In genomic region chr2:61762292-61762691, GRCh38 we compare ENCODE assay signal across 14 cellular contexts.
A peak's percentile ranks its signal among the peaks of the same experiment; 100 is the strongest.
DNase-seq lines count a peak whose midpoint lies in the region; ATAC-seq, FAIRE-seq and TF ChIP-seq lines count a peak whose summit lies in the region.
"Had no signal": no experiment of that assay in that cellular context is flagged by ENCODE, and none has a peak within 500 bp of the region (broad histone marks: within the 10 kb centered on the region; RNA-seq: fewer than 3 reads in every experiment).

No MANE protein-coding gene starts in this region.

- peaks cover 4% of the 10 kb centered on the region for H3K9me3 Mint-ChIP-seq in activated CD4-positive, alpha-beta T cell treated with anti-CD3 and anti-CD28 coated beads, Interleukin-2, amount 10 ng/mL, durations not matched to agents 24 days and 14 days
- peaks cover 5% of the 10 kb centered on the region for H3K9me3 Mint-ChIP-seq in activated naive CD4-positive, alpha-beta T cell treated with anti-CD3 and anti-CD28 coated beads, Interleukin-2, amount 10 ng/mL, durations not matched to agents 7 days and 5 days
- no peaks in the 10 kb centered on the region for H3K9me3 Mint-ChIP-seq in natural killer cell treated with Interleukin-12 subunit alpha and Interleukin-12 subunit beta and Interleukin-15 and Interleukin-18, amount 100 ng/mL, for 72 hours

- peaks cover 7% of the 10 kb centered on the region for H3K36me3 Mint-ChIP-seq in activated CD4-positive, alpha-beta T cell treated with anti-CD3 and anti-CD28 coated beads, Interleukin-2, amount 10 ng/mL, durations not matched to agents 24 days and 14 days (ENCODE audit: low read depth)
- peaks cover 2% of the 10 kb centered on the region for H3K36me3 Mint-ChIP-seq in activated naive CD4-positive, alpha-beta T cell treated with anti-CD3 and anti-CD28 coated beads, Interleukin-2, amount 10 ng/mL, durations not matched to agents 7 days and 5 days
- H3K36me3 Mint-ChIP-seq in natural killer cell treated with Interleukin-12 subunit alpha and Interleukin-12 subunit beta and Interleukin-15 and Interleukin-18, amount 100 ng/mL, for 72 hours: no peaks in the 10 kb centered on the region

- peaks cover 2% of the 10 kb centered on the region for H3K27me3 Mint-ChIP-seq in activated CD4-positive, alpha-beta T cell treated with anti-CD3 and anti-CD28 coated beads, Interleukin-2, amount 10 ng/mL, durations not matched to agents 24 days and 14 days
- peaks cover 14% of the 10 kb centered on the region for H3K27me3 Mint-ChIP-seq in activated naive CD4-positive, alpha-beta T cell treated with anti-CD3 and anti-CD28 coated beads, Interleukin-2, amount 10 ng/mL, durations not matched to agents 7 days and 5 days
- H3K27me3 Mint-ChIP-seq in natural killer cell treated with Interleukin-12 subunit alpha and Interleukin-12 subunit beta and Interleukin-15 and Interleukin-18, amount 100 ng/mL, for 72 hours: peaks cover 6 to 7% of the 10 kb centered on the region in 2 donors

- DNase-seq in activated CD4-positive, alpha-beta T cell treated with anti-CD3 and anti-CD28 coated beads, Interleukin-2, amount 10 ng/mL, durations not matched to agents 24 days and 14 days: no peak
- no peak for DNase-seq in activated CD4-positive, alpha-beta T cell treated with anti-CD3 and anti-CD28 coated beads for 4 hours
- DNase-seq in activated naive CD4-positive, alpha-beta T cell treated with anti-CD3 and anti-CD28 coated beads, Interleukin-2, amount 10 ng/mL, durations not matched to agents 7 days and 5 days: no peak
- DNase-seq in natural killer cell treated with Interleukin-12 subunit alpha and Interleukin-12 subunit beta and Interleukin-15 and Interleukin-18, amount 100 ng/mL, for 72 hours (ENCODE audit: low spot score): no peak
- DNase-seq in NCI-H446 treated with DMSO at 0.1 percent for 48 hours (lab: John Stamatoyannopoulos, UW) (no peak), GM19239 (ENCODE audit: insufficient read length, low spot score) (no peak)
- DNase-seq: DMS79 treated with DMSO at 0.1 percent for 48 hours, left ventricle myocardium superior, NCI-H1092 treated with DMSO at 0.1 percent for 48 hours, Right ventricle myocardium superior, upper lobe of right lung had no signal

- no peak overlapping the region for H3K4me3 Mint-ChIP-seq in activated CD4-positive, alpha-beta T cell treated with anti-CD3 and anti-CD28 coated beads, Interleukin-2, amount 10 ng/mL, durations not matched to agents 24 days and 14 days
- H3K4me3 Mint-ChIP-seq in activated naive CD4-positive, alpha-beta T cell treated with anti-CD3 and anti-CD28 coated beads, Interleukin-2, amount 10 ng/mL, durations not matched to agents 7 days and 5 days: no peak overlapping the region
- peak overlapping the region; percentile 70 for H3K4me3 Mint-ChIP-seq in natural killer cell treated with Interleukin-12 subunit alpha and Interleukin-12 subunit beta and Interleukin-15 and Interleukin-18, amount 100 ng/mL, for 72 hours

- no peak overlapping the region for H3K27ac ChIP-seq in HEK293 (ENCODE audit: extremely low read depth, low read depth, low read length)
- H3K27ac ChIP-seq: upper lobe of right lung had no signal

- no peaks in the 10 kb centered on the region for H3K36me3 ChIP-seq in HEK293 (ENCODE audit: control insufficient read depth in 2 of 2, insufficient read depth in 1 of 2, low read length in 2 of 2)
- H3K36me3 ChIP-seq: upper lobe of right lung had no signal

- no peaks in the 10 kb centered on the region for H3K9me3 ChIP-seq in HEK293 (ENCODE audit: control insufficient read depth, insufficient read depth, low read depth, low read length)
- H3K9me3 ChIP-seq: upper lobe of right lung had no signal

- H3K4me1 ChIP-seq in HEK293 (ENCODE audit: control insufficient read depth, insufficient read depth, low read length): no peaks in the 10 kb centered on the region

- POLR2A ChIA-PET in HEK293 (lab: Yijun Ruan, JAX): no interaction called here

- H3K27ac Mint-ChIP-seq in activated CD4-positive, alpha-beta T cell treated with anti-CD3 and anti-CD28 coated beads, Interleukin-2, amount 10 ng/mL, durations not matched to agents 24 days and 14 days: peak overlapping the region; percentile 56
- peak overlapping the region; percentile 55 for H3K27ac Mint-ChIP-seq in activated naive CD4-positive, alpha-beta T cell treated with anti-CD3 and anti-CD28 coated beads, Interleukin-2, amount 10 ng/mL, durations not matched to agents 7 days and 5 days
- H3K27ac Mint-ChIP-seq in natural killer cell treated with Interleukin-12 subunit alpha and Interleukin-12 subunit beta and Interleukin-15 and Interleukin-18, amount 100 ng/mL, for 72 hours: peak overlapping the region; percentile 90 to 93

- no peak for FAIRE-seq in GM19239 (lab: Jason Lieb, UNC)
- FAIRE-seq: H54 had no signal

- intact Hi-C loops in activated CD4-positive, alpha-beta T cell treated with anti-CD3 and anti-CD28 coated beads, Interleukin-2, amount 10 ng/mL, durations not matched to agents 24 days and 14 days (cut with micrococcal nuclease): loop anchor here (5.0 to 10.0 kb wide), 4 partner anchors 433 to 943 kb away; partner anchors contain the start of genes B3GNT2, EHBP1, PEX13 and PUS10

- no peak for ATAC-seq in natural killer cell treated with Interleukin-12 subunit alpha and Interleukin-12 subunit beta and Interleukin-15 and Interleukin-18, amount 100 ng/mL, for 72 hours
- ATAC-seq in GM18867 (IDR thresholded peaks at IDR 0.05; ENCODE audit: unreplicated experiment): no peak
- ATAC-seq: left ventricle myocardium superior, upper lobe of right lung had no signal

- H3K4me1 Mint-ChIP-seq in activated CD4-positive, alpha-beta T cell treated with anti-CD3 and anti-CD28 coated beads, Interleukin-2, amount 10 ng/mL, durations not matched to agents 24 days and 14 days: peaks cover 12% of the 10 kb centered on the region
- peaks cover 15% of the 10 kb centered on the region for H3K4me1 Mint-ChIP-seq in activated naive CD4-positive, alpha-beta T cell treated with anti-CD3 and anti-CD28 coated beads, Interleukin-2, amount 10 ng/mL, durations not matched to agents 7 days and 5 days
- H3K4me1 Mint-ChIP-seq in natural killer cell treated with Interleukin-12 subunit alpha and Interleukin-12 subunit beta and Interleukin-15 and Interleukin-18, amount 100 ng/mL, for 72 hours (ENCODE audit: low read depth in 2 of 2): peaks cover 15 to 17% of the 10 kb centered on the region in 2 donors

- no peak for TF ChIP-seq CTCF in HEK293 (tag by site-specific recombination; IDR thresholded peaks at IDR 0.05)

- CTCF ChIA-PET in HEK293 (lab: Yijun Ruan, JAX): interaction anchor here (0.6 kb wide), 1 partner anchor 224 kb away, joined by 4 read pairs; the partner anchor contains the start of gene XPO1
- CTCF ChIA-PET in activated naive CD4-positive, alpha-beta T cell treated with anti-CD3 and anti-CD28 coated beads, Interleukin-2, amount 10 ng/mL, durations not matched to agents 7 days and 5 days (lab: Charles Lee): no interaction called here

- no peak overlapping the region for H3K4me3 ChIP-seq in HEK293 (ENCODE audit: low read depth, low read length)
- H3K4me3 ChIP-seq: upper lobe of right lung had no signal

TF ChIP-seq in HEK293, 187 proteins besides CTCF, POLR2A, EP300 and RAD21:
- TF ChIP-seq, protein P1, sequence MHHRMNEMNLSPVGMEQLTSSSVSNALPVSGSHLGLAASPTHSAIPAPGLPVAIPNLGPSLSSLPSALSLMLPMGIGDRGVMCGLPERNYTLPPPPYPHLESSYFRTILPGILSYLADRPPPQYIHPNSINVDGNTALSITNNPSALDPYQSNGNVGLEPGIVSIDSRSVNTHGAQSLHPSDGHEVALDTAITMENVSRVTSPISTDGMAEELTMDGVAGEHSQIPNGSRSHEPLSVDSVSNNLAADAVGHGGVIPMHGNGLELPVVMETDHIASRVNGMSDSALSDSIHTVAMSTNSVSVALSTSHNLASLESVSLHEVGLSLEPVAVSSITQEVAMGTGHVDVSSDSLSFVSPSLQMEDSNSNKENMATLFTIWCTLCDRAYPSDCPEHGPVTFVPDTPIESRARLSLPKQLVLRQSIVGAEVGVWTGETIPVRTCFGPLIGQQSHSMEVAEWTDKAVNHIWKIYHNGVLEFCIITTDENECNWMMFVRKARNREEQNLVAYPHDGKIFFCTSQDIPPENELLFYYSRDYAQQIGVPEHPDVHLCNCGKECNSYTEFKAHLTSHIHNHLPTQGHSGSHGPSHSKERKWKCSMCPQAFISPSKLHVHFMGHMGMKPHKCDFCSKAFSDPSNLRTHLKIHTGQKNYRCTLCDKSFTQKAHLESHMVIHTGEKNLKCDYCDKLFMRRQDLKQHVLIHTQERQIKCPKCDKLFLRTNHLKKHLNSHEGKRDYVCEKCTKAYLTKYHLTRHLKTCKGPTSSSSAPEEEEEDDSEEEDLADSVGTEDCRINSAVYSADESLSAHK (tag by site-specific recombination; IDR thresholded peaks at IDR 0.05): peak; percentile 87
- TF ChIP-seq GLI2 (tag by site-specific recombination; IDR thresholded peaks at IDR 0.05; ENCODE audit: borderline replicate concordance, low read depth) (no peak), ZNF121 (tag by site-specific recombination; IDR thresholded peaks at IDR 0.05) (no peak), SP3 (tag by site-specific recombination; IDR thresholded peaks at IDR 0.05) (no peak)
